2 cellular contexts compared by ENCODE assay signal in the genomic region with DNA sequence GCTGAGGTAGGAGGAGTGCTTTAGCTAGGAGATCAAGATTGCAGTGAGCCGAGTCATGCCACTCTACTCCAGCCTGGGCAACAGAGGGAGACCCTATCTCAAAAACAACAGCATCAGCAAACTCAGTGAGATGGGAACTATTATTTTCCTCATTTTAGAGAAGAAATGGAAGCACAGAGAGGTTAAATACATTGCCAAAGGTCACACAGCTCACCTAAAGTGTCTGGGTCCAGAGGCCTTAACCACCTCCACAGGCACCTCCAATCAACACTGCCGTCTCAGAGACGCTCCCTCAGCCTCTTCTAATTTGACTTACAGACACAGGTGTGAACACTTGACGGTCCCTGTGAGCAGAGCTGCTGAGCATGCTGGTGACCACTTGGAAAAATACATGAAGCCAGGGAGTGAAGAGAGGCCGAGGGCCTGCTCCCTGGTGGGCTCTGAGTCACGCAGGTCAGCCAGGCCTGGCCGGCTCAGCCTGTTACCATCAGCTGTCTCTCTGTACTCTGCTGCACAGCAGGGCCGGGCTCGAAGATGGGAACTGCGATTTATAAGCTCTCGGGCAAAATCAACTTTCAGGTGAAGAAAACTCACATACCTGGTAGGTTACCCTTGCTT.
TF ChIP-seq lines count a peak whose summit lies in the region.

No MANE protein-coding gene starts in this region.

TF ChIP-seq in SK-N-SH treated with all-trans-retinoic acid at 6 μM for 48 hours, 23 proteins besides CTCF, POLR2A, EP300 and RAD21 (continued from another document):
- TF ChIP-seq, protein P1, sequence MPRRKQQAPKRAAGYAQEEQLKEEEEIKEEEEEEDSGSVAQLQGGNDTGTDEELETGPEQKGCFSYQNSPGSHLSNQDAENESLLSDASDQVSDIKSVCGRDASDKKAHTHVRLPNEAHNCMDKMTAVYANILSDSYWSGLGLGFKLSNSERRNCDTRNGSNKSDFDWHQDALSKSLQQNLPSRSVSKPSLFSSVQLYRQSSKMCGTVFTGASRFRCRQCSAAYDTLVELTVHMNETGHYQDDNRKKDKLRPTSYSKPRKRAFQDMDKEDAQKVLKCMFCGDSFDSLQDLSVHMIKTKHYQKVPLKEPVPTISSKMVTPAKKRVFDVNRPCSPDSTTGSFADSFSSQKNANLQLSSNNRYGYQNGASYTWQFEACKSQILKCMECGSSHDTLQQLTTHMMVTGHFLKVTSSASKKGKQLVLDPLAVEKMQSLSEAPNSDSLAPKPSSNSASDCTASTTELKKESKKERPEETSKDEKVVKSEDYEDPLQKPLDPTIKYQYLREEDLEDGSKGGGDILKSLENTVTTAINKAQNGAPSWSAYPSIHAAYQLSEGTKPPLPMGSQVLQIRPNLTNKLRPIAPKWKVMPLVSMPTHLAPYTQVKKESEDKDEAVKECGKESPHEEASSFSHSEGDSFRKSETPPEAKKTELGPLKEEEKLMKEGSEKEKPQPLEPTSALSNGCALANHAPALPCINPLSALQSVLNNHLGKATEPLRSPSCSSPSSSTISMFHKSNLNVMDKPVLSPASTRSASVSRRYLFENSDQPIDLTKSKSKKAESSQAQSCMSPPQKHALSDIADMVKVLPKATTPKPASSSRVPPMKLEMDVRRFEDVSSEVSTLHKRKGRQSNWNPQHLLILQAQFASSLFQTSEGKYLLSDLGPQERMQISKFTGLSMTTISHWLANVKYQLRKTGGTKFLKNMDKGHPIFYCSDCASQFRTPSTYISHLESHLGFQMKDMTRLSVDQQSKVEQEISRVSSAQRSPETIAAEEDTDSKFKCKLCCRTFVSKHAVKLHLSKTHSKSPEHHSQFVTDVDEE (CRISPR knock-in tag; IDR thresholded peaks at IDR 0.05), result no peak
- TF ChIP-seq PPARA (CRISPR knock-in tag; IDR thresholded peaks at IDR 0.05; ENCODE audit: borderline replicate concordance), result no peak
- no peak for TF ChIP-seq ARNTL (CRISPR knock-in tag; IDR thresholded peaks at IDR 0.05; ENCODE audit: borderline replicate concordance, low read depth)
- no peak for TF ChIP-seq ZC3H10 (CRISPR knock-in tag; IDR thresholded peaks at IDR 0.05)

TF ChIP-seq in WTC11, 78 proteins besides CTCF, POLR2A, EP300 and RAD21 (continued from another document):
- TF ChIP-seq, protein P2, sequence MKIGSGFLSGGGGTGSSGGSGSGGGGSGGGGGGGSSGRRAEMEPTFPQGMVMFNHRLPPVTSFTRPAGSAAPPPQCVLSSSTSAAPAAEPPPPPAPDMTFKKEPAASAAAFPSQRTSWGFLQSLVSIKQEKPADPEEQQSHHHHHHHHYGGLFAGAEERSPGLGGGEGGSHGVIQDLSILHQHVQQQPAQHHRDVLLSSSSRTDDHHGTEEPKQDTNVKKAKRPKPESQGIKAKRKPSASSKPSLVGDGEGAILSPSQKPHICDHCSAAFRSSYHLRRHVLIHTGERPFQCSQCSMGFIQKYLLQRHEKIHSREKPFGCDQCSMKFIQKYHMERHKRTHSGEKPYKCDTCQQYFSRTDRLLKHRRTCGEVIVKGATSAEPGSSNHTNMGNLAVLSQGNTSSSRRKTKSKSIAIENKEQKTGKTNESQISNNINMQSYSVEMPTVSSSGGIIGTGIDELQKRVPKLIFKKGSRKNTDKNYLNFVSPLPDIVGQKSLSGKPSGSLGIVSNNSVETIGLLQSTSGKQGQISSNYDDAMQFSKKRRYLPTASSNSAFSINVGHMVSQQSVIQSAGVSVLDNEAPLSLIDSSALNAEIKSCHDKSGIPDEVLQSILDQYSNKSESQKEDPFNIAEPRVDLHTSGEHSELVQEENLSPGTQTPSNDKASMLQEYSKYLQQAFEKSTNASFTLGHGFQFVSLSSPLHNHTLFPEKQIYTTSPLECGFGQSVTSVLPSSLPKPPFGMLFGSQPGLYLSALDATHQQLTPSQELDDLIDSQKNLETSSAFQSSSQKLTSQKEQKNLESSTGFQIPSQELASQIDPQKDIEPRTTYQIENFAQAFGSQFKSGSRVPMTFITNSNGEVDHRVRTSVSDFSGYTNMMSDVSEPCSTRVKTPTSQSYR (CRISPR knock-in tag; IDR thresholded peaks at IDR 0.05), result no peak
- TF ChIP-seq, protein P3, sequence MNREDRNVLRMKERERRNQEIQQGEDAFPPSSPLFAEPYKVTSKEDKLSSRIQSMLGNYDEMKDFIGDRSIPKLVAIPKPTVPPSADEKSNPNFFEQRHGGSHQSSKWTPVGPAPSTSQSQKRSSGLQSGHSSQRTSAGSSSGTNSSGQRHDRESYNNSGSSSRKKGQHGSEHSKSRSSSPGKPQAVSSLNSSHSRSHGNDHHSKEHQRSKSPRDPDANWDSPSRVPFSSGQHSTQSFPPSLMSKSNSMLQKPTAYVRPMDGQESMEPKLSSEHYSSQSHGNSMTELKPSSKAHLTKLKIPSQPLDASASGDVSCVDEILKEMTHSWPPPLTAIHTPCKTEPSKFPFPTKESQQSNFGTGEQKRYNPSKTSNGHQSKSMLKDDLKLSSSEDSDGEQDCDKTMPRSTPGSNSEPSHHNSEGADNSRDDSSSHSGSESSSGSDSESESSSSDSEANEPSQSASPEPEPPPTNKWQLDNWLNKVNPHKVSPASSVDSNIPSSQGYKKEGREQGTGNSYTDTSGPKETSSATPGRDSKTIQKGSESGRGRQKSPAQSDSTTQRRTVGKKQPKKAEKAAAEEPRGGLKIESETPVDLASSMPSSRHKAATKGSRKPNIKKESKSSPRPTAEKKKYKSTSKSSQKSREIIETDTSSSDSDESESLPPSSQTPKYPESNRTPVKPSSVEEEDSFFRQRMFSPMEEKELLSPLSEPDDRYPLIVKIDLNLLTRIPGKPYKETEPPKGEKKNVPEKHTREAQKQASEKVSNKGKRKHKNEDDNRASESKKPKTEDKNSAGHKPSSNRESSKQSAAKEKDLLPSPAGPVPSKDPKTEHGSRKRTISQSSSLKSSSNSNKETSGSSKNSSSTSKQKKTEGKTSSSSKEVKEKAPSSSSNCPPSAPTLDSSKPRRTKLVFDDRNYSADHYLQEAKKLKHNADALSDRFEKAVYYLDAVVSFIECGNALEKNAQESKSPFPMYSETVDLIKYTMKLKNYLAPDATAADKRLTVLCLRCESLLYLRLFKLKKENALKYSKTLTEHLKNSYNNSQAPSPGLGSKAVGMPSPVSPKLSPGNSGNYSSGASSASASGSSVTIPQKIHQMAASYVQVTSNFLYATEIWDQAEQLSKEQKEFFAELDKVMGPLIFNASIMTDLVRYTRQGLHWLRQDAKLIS (CRISPR knock-in tag; IDR thresholded peaks at IDR 0.05; ENCODE audit: borderline replicate concordance), result no peak
- TF ChIP-seq NFE2L1 (CRISPR knock-in tag; IDR thresholded peaks at IDR 0.05) (no peak), ETV6 (CRISPR knock-in tag; IDR thresholded peaks at IDR 0.05) (no peak), MXD4 (CRISPR knock-in tag; IDR thresholded peaks at IDR 0.05; ENCODE audit: borderline replicate concordance) (no peak), CBFB (CRISPR knock-in tag; IDR thresholded peaks at IDR 0.05; ENCODE audit: low read depth) (no peak), MYBL2 (CRISPR knock-in tag; IDR thresholded peaks at IDR 0.05) (no peak), ATF1 (CRISPR knock-in tag; IDR thresholded peaks at IDR 0.05) (no peak), HMGA2 (CRISPR knock-in tag; IDR thresholded peaks at IDR 0.05) (no peak), RELA (CRISPR knock-in tag; IDR thresholded peaks at IDR 0.05; ENCODE audit: borderline replicate concordance) (no peak)
- TF ChIP-seq, protein P4, sequence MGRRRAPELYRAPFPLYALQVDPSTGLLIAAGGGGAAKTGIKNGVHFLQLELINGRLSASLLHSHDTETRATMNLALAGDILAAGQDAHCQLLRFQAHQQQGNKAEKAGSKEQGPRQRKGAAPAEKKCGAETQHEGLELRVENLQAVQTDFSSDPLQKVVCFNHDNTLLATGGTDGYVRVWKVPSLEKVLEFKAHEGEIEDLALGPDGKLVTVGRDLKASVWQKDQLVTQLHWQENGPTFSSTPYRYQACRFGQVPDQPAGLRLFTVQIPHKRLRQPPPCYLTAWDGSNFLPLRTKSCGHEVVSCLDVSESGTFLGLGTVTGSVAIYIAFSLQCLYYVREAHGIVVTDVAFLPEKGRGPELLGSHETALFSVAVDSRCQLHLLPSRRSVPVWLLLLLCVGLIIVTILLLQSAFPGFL (CRISPR knock-in tag; IDR thresholded peaks at IDR 0.05; ENCODE audit: borderline replicate concordance), result no peak
- TF ChIP-seq, protein P5, sequence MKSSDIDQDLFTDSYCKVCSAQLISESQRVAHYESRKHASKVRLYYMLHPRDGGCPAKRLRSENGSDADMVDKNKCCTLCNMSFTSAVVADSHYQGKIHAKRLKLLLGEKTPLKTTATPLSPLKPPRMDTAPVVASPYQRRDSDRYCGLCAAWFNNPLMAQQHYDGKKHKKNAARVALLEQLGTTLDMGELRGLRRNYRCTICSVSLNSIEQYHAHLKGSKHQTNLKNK (CRISPR knock-in tag; IDR thresholded peaks at IDR 0.05), result no peak
